9 cellular contexts compared by ENCODE assay signal in genomic region chr7:75019800-75020199, GRCh38.
"Had no signal": no experiment of that assay in that cellular context is flagged by ENCODE, and none has a peak within 500 bp of the region (broad histone marks: within the 10 kb centered on the region; RNA-seq: fewer than 3 reads in every experiment).

No MANE protein-coding gene starts in this region.

- DNase-seq: HFFc6, IMR-90 had no signal

- H3K27ac Mint-ChIP-seq: GM23338, HFFc6 had no signal

- H3K4me2 ChIP-seq: GM23338 had no signal

- H3K4me1 Mint-ChIP-seq: GM23338 had no signal

- H3K36me3 ChIP-seq: HAP-1 had no signal

- H3K9me3 Mint-ChIP-seq: GM23338, HFFc6 had no signal

- H3K4me3 ChIP-seq: GM23338, HAP-1, K562 had no signal

- H3K27ac ChIP-seq: HL-60 had no signal

- ATAC-seq: GM23338, HCT116, K562 had no signal

- FAIRE-seq: H1, H54, K562 had no signal

- H3K4me1 ChIP-seq: HAP-1 had no signal

- H2AFZ ChIP-seq: GM23338 had no signal

- H3K9me3 ChIP-seq: HAP-1 had no signal

- H3K4me3 Mint-ChIP-seq: GM23338, HFFc6 had no signal
